Comparison of ENCODE assay signal across 20 cellular contexts in genomic region chr7:68206946-68207485, GRCh38.
"Had no signal": no experiment of that assay in that cellular context is flagged by ENCODE, and none has a peak within 500 bp of the region (broad histone marks: within the 10 kb centered on the region; RNA-seq: fewer than 3 reads in every experiment).

No MANE protein-coding gene starts in this region.

- DNase-seq: IMR-90, Kasumi-1, NCI-H1092, NCI-H1105 treated with DMSO at 0.1 percent for 48 hours, NCI-H1417 treated with DMSO at 0.1 percent for 48 hours, NCI-H146, NCI-H1694 treated with DMSO at 0.1 percent for 48 hours, NCI-H1930, NCI-H2081, NCI-H2107, NCI-H2227 treated with DMSO at 0.1 percent for 48 hours, NCI-H524, NCI-H526 treated with DMSO at 0.1 percent for 48 hours, NCI-H748 treated with DMSO at 0.1 percent for 48 hours, SHP77, SK-N-SH, SW 1271 had no signal

- H3K9ac ChIP-seq: KMS-11, SK-N-SH had no signal

- H3K9me3 ChIP-seq: SK-N-SH had no signal

- H3K27ac ChIP-seq: KMS-11, RWPE1 had no signal

- H3K4me2 ChIP-seq: KMS-11, SK-N-SH had no signal

- ATAC-seq: HepG2 had no signal
